Comparison of ENCODE assay signal across 1 cellular context in the genomic region with DNA sequence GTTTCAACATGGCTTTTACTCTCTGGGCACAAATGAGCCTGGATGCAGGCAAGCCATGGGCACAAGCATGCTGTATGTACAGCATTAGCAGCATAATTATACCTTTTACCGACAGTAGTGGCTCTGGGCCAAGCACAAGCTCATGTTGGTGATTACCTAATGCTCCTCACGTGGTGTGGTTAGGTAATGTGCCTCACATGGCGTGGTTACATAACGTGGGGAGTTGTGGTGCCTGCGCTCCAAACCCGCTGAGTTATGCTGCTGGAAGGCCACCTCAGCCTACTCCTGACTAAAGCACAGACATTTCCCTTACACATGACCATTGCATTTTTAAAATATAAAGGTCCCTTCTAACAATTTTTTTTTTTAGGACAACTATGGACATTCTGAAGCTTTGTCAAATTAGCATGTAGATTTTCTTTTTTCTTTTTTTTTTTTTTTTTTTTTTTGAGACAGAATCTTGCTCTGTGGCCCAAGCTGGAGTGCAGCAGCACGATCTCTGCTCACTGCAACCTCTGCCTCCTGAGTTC.
TF ChIP-seq lines count a peak whose summit lies in the region.

No MANE protein-coding gene starts in this region.

TF ChIP-seq in HEK293, 187 proteins besides CTCF, POLR2A, EP300 and RAD21 (continued from another document):
- TF ChIP-seq, protein P1, sequence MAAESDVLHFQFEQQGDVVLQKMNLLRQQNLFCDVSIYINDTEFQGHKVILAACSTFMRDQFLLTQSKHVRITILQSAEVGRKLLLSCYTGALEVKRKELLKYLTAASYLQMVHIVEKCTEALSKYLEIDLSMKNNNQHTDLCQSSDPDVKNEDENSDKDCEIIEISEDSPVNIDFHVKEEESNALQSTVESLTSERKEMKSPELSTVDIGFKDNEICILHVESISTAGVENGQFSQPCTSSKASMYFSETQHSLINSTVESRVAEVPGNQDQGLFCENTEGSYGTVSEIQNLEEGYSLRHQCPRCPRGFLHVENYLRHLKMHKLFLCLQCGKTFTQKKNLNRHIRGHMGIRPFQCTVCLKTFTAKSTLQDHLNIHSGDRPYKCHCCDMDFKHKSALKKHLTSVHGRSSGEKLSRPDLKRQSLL (tag by site-specific recombination; IDR thresholded peaks at IDR 0.05), result no peak
- TF ChIP-seq, protein P2, sequence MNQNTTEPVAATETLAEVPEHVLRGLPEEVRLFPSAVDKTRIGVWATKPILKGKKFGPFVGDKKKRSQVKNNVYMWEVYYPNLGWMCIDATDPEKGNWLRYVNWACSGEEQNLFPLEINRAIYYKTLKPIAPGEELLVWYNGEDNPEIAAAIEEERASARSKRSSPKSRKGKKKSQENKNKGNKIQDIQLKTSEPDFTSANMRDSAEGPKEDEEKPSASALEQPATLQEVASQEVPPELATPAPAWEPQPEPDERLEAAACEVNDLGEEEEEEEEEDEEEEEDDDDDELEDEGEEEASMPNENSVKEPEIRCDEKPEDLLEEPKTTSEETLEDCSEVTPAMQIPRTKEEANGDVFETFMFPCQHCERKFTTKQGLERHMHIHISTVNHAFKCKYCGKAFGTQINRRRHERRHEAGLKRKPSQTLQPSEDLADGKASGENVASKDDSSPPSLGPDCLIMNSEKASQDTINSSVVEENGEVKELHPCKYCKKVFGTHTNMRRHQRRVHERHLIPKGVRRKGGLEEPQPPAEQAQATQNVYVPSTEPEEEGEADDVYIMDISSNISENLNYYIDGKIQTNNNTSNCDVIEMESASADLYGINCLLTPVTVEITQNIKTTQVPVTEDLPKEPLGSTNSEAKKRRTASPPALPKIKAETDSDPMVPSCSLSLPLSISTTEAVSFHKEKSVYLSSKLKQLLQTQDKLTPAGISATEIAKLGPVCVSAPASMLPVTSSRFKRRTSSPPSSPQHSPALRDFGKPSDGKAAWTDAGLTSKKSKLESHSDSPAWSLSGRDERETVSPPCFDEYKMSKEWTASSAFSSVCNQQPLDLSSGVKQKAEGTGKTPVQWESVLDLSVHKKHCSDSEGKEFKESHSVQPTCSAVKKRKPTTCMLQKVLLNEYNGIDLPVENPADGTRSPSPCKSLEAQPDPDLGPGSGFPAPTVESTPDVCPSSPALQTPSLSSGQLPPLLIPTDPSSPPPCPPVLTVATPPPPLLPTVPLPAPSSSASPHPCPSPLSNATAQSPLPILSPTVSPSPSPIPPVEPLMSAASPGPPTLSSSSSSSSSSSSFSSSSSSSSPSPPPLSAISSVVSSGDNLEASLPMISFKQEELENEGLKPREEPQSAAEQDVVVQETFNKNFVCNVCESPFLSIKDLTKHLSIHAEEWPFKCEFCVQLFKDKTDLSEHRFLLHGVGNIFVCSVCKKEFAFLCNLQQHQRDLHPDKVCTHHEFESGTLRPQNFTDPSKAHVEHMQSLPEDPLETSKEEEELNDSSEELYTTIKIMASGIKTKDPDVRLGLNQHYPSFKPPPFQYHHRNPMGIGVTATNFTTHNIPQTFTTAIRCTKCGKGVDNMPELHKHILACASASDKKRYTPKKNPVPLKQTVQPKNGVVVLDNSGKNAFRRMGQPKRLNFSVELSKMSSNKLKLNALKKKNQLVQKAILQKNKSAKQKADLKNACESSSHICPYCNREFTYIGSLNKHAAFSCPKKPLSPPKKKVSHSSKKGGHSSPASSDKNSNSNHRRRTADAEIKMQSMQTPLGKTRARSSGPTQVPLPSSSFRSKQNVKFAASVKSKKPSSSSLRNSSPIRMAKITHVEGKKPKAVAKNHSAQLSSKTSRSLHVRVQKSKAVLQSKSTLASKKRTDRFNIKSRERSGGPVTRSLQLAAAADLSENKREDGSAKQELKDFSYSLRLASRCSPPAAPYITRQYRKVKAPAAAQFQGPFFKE (tag by site-specific recombination; IDR thresholded peaks at IDR 0.05; ENCODE audit: borderline replicate concordance), result no peak
- TF ChIP-seq ZNF473 (tag by site-specific recombination; IDR thresholded peaks at IDR 0.05) (no peak), ZNF18 (tag by site-specific recombination; IDR thresholded peaks at IDR 0.05) (no peak), KLF9 (tag by site-specific recombination; IDR thresholded peaks at IDR 0.05; ENCODE audit: low read depth) (no peak), ZNF214 (tag by site-specific recombination; IDR thresholded peaks at IDR 0.05; ENCODE audit: borderline replicate concordance) (no peak), ZFP3 (tag by site-specific recombination; IDR thresholded peaks at IDR 0.05; ENCODE audit: low read depth) (no peak), ZNF549 (tag by site-specific recombination; IDR thresholded peaks at IDR 0.05) (peak; percentile 16; the same call in 1 of the 2 replicates), ZNF362 (tag by site-specific recombination; IDR thresholded peaks at IDR 0.05) (peak; percentile 95), ZSCAN16 (tag by site-specific recombination; IDR thresholded peaks at IDR 0.05) (no peak), RBAK (tag by site-specific recombination; IDR thresholded peaks at IDR 0.05) (peak; percentile 77), ZNF26 (tag by site-specific recombination; IDR thresholded peaks at IDR 0.05) (peak; percentile 66), ZNF529 (tag by site-specific recombination; IDR thresholded peaks at IDR 0.05; ENCODE audit: insufficient replicate concordance) (peak; percentile 66), SETDB1 (IDR thresholded peaks at IDR 0.05; ENCODE audit: insufficient read length, low read length) (peak; percentile 88), ZNF280C (tag by site-specific recombination; IDR thresholded peaks at IDR 0.05) (no peak), ZNF184 (tag by site-specific recombination; IDR thresholded peaks at IDR 0.05) (0 out of 2 replicates have a peak, but pooled peaks have one; percentile 54), MZF1 (tag by site-specific recombination; IDR thresholded peaks at IDR 0.05; ENCODE audit: borderline replicate concordance) (peak; percentile 93), ZNF555 (tag by site-specific recombination; conservative IDR thresholded peaks at IDR 0.05) (no peak), KLF8 (tag by site-specific recombination; IDR thresholded peaks at IDR 0.05) (peak; percentile 56; the same call in 1 of the 2 replicates), ZNF155 (tag by site-specific recombination; IDR thresholded peaks at IDR 0.05) (no peak), ZNF202 (tag by site-specific recombination; IDR thresholded peaks at IDR 0.05; ENCODE audit: borderline replicate concordance) (0 out of 2 replicates have a peak, but pooled peaks have one; percentile 43), GFI1B (tag by site-specific recombination; IDR thresholded peaks at IDR 0.05) (no peak), ZNF544 (tag by site-specific recombination; IDR thresholded peaks at IDR 0.05) (no peak), ZNF324 (tag by site-specific recombination; IDR thresholded peaks at IDR 0.05) (no peak), MYNN (tag by site-specific recombination; IDR thresholded peaks at IDR 0.05; ENCODE audit: borderline replicate concordance) (no peak), ZFHX2 (tag by site-specific recombination; conservative IDR thresholded peaks at IDR 0.05) (no peak), ZNF138 (tag by site-specific recombination; IDR thresholded peaks at IDR 0.05; ENCODE audit: borderline replicate concordance) (no peak), SP2 (tag by site-specific recombination; IDR thresholded peaks at IDR 0.05) (0 out of 2 replicates have a peak, but pooled peaks have one; percentile 7), ZNF585B (tag by site-specific recombination; IDR thresholded peaks at IDR 0.05) (peak; percentile 62), ZNF580 (tag by site-specific recombination; IDR thresholded peaks at IDR 0.05) (no peak), ZNF610 (tag by site-specific recombination; IDR thresholded peaks at IDR 0.05; ENCODE audit: borderline replicate concordance) (0 out of 2 replicates have a peak, but pooled peaks have one; percentile 41)
- TF ChIP-seq, protein P3, sequence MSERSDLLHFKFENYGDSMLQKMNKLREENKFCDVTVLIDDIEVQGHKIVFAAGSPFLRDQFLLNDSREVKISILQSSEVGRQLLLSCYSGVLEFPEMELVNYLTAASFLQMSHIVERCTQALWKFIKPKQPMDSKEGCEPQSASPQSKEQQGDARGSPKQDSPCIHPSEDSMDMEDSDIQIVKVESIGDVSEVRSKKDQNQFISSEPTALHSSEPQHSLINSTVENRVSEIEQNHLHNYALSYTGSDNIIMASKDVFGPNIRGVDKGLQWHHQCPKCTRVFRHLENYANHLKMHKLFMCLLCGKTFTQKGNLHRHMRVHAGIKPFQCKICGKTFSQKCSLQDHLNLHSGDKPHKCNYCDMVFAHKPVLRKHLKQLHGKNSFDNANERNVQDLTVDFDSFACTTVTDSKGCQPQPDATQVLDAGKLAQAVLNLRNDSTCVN (tag by site-specific recombination; optimal IDR thresholded peaks at IDR 0.05), result no peak
